In the genomic region with DNA sequence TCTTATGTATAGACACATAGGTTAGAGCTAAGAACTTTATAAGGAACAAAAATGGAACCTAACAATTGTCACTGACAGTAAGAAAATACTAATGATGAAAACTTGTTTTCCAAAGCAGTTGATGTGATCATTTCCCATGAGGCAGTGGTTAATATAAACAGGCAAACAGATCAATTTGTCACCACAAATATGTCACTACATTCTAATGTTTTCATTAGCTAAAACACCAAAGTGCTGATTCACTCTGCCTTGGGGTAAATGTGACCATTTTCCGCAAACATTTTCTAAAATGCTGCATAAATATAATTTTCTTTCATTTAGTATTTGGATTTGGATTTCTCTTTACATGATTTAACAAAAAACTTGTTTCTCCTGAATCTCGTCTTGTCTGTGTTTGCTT, we compare ENCODE assay signal across 25 cellular contexts.
DNase-seq lines count a peak whose midpoint lies in the region; ATAC-seq and TF ChIP-seq lines count a peak whose summit lies in the region.
"Had no signal": no experiment of that assay in that cellular context is flagged by ENCODE, and none has a peak within 500 bp of the region (broad histone marks: within the 10 kb centered on the region; RNA-seq: fewer than 3 reads in every experiment).

No MANE protein-coding gene starts in this region.

- H3K36me3 ChIP-seq in left ventricle myocardium inferior, result no peaks in the 10 kb centered on the region
- H3K36me3 ChIP-seq: BE2C, breast epithelium, gastrocnemius medialis, lower lobe of right lung, neutrophil, upper lobe of right lung had no signal

- no peaks in the 10 kb centered on the region for H3K4me1 Mint-ChIP-seq in stimulated activated effector memory CD8-positive, alpha-beta T cell treated with anti-CD3 and anti-CD28 coated beads, Interleukin-12 subunit alpha, Interleukin-12 subunit beta, amount 100 ng/mL, for 72 hours
- H3K4me1 Mint-ChIP-seq: activated naive CD8-positive, alpha-beta T cell treated with anti-CD3 and anti-CD28 coated beads for 36 hours; activated T-helper 17 cell treated with anti-CD3 and anti-CD28 coated beads, Interleukin-2, amount 50 U/mL, for 72 hours had no signal

- no peak overlapping the region for H3K4me3 Mint-ChIP-seq in stimulated activated effector memory CD8-positive, alpha-beta T cell treated with anti-CD3 and anti-CD28 coated beads, Interleukin-12 subunit alpha, Interleukin-12 subunit beta, amount 100 ng/mL, for 72 hours
- H3K4me3 Mint-ChIP-seq: activated naive CD8-positive, alpha-beta T cell treated with anti-CD3 and anti-CD28 coated beads for 36 hours; activated T-helper 17 cell treated with anti-CD3 and anti-CD28 coated beads, Interleukin-2, amount 50 U/mL, for 72 hours; T-helper 2 cell treated with Interferon-gamma antibody and Interleukin-4, amounts not matched to agents 5 μg/mL and 100 μg/mL, for 36 hours had no signal

- intact Hi-C loops in left ventricle myocardium inferior (cut with micrococcal nuclease), result no loop called here

- TF ChIP-seq CTCF in left ventricle myocardium inferior (IDR thresholded peaks at IDR 0.05; ENCODE audit: borderline replicate concordance), result no peak

- H3K27me3 ChIP-seq in left ventricle myocardium inferior (ENCODE audit: low read depth), result no peaks in the 10 kb centered on the region
- H3K27me3 ChIP-seq: BE2C, breast epithelium, gastrocnemius medialis, neutrophil, upper lobe of right lung had no signal

- no peak overlapping the region for H3K4me3 ChIP-seq in left ventricle myocardium inferior
- H3K4me3 ChIP-seq: breast epithelium, gastrocnemius medialis, K562, lower lobe of right lung, upper lobe of right lung had no signal

- no peak overlapping the region for H3K27ac Mint-ChIP-seq in stimulated activated effector memory CD8-positive, alpha-beta T cell treated with anti-CD3 and anti-CD28 coated beads, Interleukin-12 subunit alpha, Interleukin-12 subunit beta, amount 100 ng/mL, for 72 hours
- H3K27ac Mint-ChIP-seq: activated naive CD8-positive, alpha-beta T cell treated with anti-CD3 and anti-CD28 coated beads for 36 hours; activated T-helper 17 cell treated with anti-CD3 and anti-CD28 coated beads, Interleukin-2, amount 50 U/mL, for 72 hours; T-helper 2 cell treated with Interferon-gamma antibody and Interleukin-4, amounts not matched to agents 5 μg/mL and 100 μg/mL, for 36 hours had no signal

- DNase-seq in AG08395 (ENCODE audit: low spot score) (peak; percentile 27), LHCN-M2 (ENCODE audit: low read depth) (peak; percentile 67), dedifferentiated amniotic fluid mesenchymal stem cell (ENCODE audit: extremely low spot score) (peak; percentile 50), kidney tubule cell (ENCODE audit: low spot score) (peak; percentile 32), left ventricle myocardium inferior (no peak)
- DNase-seq in stimulated activated effector memory CD8-positive, alpha-beta T cell treated with anti-CD3 and anti-CD28 coated beads, Interleukin-12 subunit alpha, Interleukin-12 subunit beta, amount 100 ng/mL, for 72 hours (ENCODE audit: low spot score in 2 of 2), result no peak
- DNase-seq: 8988T; activated CD8-positive, alpha-beta memory T cell treated with anti-CD3 and anti-CD28 coated beads, Interleukin-2, amount 50 U/mL, for 4 hours; activated naive CD8-positive, alpha-beta T cell treated with anti-CD3 and anti-CD28 coated beads for 36 hours; BE2C; cortex of kidney; DND-41; gastrocnemius medialis; lower lobe of right lung; NCI-H524 treated with DMSO at 0.1 percent for 48 hours; right cardiac atrium; SK-N-SH; upper lobe of right lung had no signal

- ATAC-seq in stimulated activated effector memory CD8-positive, alpha-beta T cell treated with anti-CD3 and anti-CD28 coated beads, Interleukin-12 subunit alpha, Interleukin-12 subunit beta, amount 100 ng/mL, for 72 hours, result no peak
- ATAC-seq in HG03039 (IDR thresholded peaks at IDR 0.05; ENCODE audit: unreplicated experiment), result no peak
- ATAC-seq in GM19463 (IDR thresholded peaks at IDR 0.05; ENCODE audit: unreplicated experiment), result no peak
- ATAC-seq: activated T-helper 17 cell treated with anti-CD3 and anti-CD28 coated beads, Interleukin-2, amount 50 U/mL, for 72 hours; gastrocnemius medialis; K562; lower lobe of right lung; right cardiac atrium; upper lobe of right lung had no signal

- H3K36me3 Mint-ChIP-seq in stimulated activated effector memory CD8-positive, alpha-beta T cell treated with anti-CD3 and anti-CD28 coated beads, Interleukin-12 subunit alpha, Interleukin-12 subunit beta, amount 100 ng/mL, for 72 hours, result no peaks in the 10 kb centered on the region
- H3K36me3 Mint-ChIP-seq: activated naive CD8-positive, alpha-beta T cell treated with anti-CD3 and anti-CD28 coated beads for 36 hours had no signal

- no peak overlapping the region for H3K27ac ChIP-seq in left ventricle myocardium inferior (replicated peaks)
- H3K27ac ChIP-seq: breast epithelium, gastrocnemius medialis, lower lobe of right lung, neutrophil, upper lobe of right lung had no signal

- H3K4me1 ChIP-seq in left ventricle myocardium inferior, result no peaks in the 10 kb centered on the region
- H3K4me1 ChIP-seq: BE2C, breast epithelium, gastrocnemius medialis, lower lobe of right lung, upper lobe of right lung had no signal

- peaks cover 7% of the 10 kb centered on the region for H3K9me3 Mint-ChIP-seq in stimulated activated effector memory CD8-positive, alpha-beta T cell treated with anti-CD3 and anti-CD28 coated beads, Interleukin-12 subunit alpha, Interleukin-12 subunit beta, amount 100 ng/mL, for 72 hours

- peaks cover 4% of the 10 kb centered on the region for H3K9me3 ChIP-seq in left ventricle myocardium inferior (replicated peaks)
- H3K9me3 ChIP-seq: BE2C, breast epithelium, gastrocnemius medialis, lower lobe of right lung, neutrophil, SK-N-SH, upper lobe of right lung had no signal

Comparison
In these comparisons a context has a peak if more than half of its experiments do, and no peak if none do; other contexts are left out.
1. DNase-seq: peak in AG08395 (single experiment), LHCN-M2 (single experiment), dedifferentiated amniotic fluid mesenchymal stem cell (single experiment) and kidney tubule cell (single experiment); none in stimulated activated effector memory CD8-positive, alpha-beta T cell treated with anti-CD3 and anti-CD28 coated beads, Interleukin-12 subunit alpha, Interleukin-12 subunit beta, amount 100 ng/mL, for 72 hours (0 of 2) and left ventricle myocardium inferior (single experiment).